Comparison of ENCODE assay signal across 8 cellular contexts in genomic region chr22:36369004-36369921, GRCh38. TPM values are rescaled to one million over a fixed set of nuclear protein-coding genes. Genes with fewer than 3 reads are reported as not detected.
DNase-seq lines count a peak whose midpoint lies in the region; ATAC-seq and TF ChIP-seq lines count a peak whose summit lies in the region.

No MANE protein-coding gene starts in this region.

- no peaks in the 10 kb centered on the region for H3K9me3 Mint-ChIP-seq in memory B cell

- no peak for ATAC-seq in memory B cell (ENCODE audit: low read depth)
- no peak for ATAC-seq in HG03460 (IDR thresholded peaks at IDR 0.05; ENCODE audit: unreplicated experiment)

- H3K4me1 Mint-ChIP-seq in memory B cell: peaks cover 72% of the 10 kb centered on the region

- H3K4me3 ChIP-seq in adrenal gland: no peak overlapping the region
- H3K4me3 ChIP-seq in testis: no peak overlapping the region

- no peak for TF ChIP-seq CTCF in adrenal gland (IDR thresholded peaks at IDR 0.05)
- TF ChIP-seq CTCF in testis (IDR thresholded peaks at IDR 0.05): no peak

- peak overlapping the region; percentile 76 for H3K4me3 Mint-ChIP-seq in memory B cell

- no peaks in the 10 kb centered on the region for H3K27me3 Mint-ChIP-seq in memory B cell

- H3K9me3 ChIP-seq in adrenal gland (replicated peaks in 1 of 3) (no peaks in the 10 kb centered on the region), testis (no peaks in the 10 kb centered on the region)

- 55 to 75% (median 60%) methylated on average over 19 of the region's 19 CpGs for WGBS in adrenal gland, 4 donors
- 58% methylated on average over 17 to 19 of the region's 19 CpGs for whole genome bisulfite sequencing in testis, 2 donors

- H3K4me1 ChIP-seq in adrenal gland (replicated peaks in 1 of 2) (peaks cover 79 to 100% of the 10 kb centered on the region in 2 donors), testis (peaks cover 90% of the 10 kb centered on the region)

- TF ChIP-seq POLR2A in adrenal gland (IDR thresholded peaks at IDR 0.05) (peak in 1 of 2 donors; percentile 5), testis (IDR thresholded peaks at IDR 0.05) (no peak)

- H3K36me3 Mint-ChIP-seq in memory B cell: peaks cover 12% of the 10 kb centered on the region

- H3K27ac ChIP-seq in adrenal gland (peak overlapping the region in 4 of 5 donors; percentile 12 to 90 (median 82)), testis (peak overlapping the region; percentile 16 to 65)

- intact Hi-C loops in adrenal gland (cut with DNase I) (no loop called here), testis (cut with DNase I; ENCODE audit: low total_unique reads) (no loop called here)

- peak; percentile 83 for DNase-seq in activated effector memory CD4-positive, alpha-beta T cell treated with anti-CD3 and anti-CD28 coated beads, Interleukin-2, amount 50 U/mL, for 16 hours
- no peak for DNase-seq in activated effector memory CD4-positive, alpha-beta T cell treated with Interleukin-2 at 50 U/mL for 16 hours
- DNase-seq in adrenal gland (no peak), memory B cell (ENCODE audit: low spot score in 2 of 2) (no peak), testis (no peak), 8988T (no peak), DMS79 treated with DMSO at 0.1 percent for 48 hours (lab: John Stamatoyannopoulos, UW) (no peak)

- H3K27me3 ChIP-seq in adrenal gland: no peaks in the 10 kb centered on the region
- no peaks in the 10 kb centered on the region for H3K27me3 ChIP-seq in testis

- H3K27ac Mint-ChIP-seq in memory B cell: peak overlapping the region; percentile 91

- no peaks in the 10 kb centered on the region for H3K36me3 ChIP-seq in adrenal gland (replicated peaks in 1 of 2)
- no peaks in the 10 kb centered on the region for H3K36me3 ChIP-seq in testis (ENCODE audit: low read depth, missing control alignments)

RNA-seq across cellular contexts. Expression of gene MYH9, which starts 18.5 kb away (rescaled TPM):
- total RNA-seq in adrenal gland (100 to 1,000 TPM; 294 to 427 (median 369) TPM), testis (100 to 1,000 TPM; 141 to 146 TPM)
- polyA plus RNA-seq in adrenal gland (100 to 1,000 TPM in 2 of 3 donors, 10 to 100 TPM in 1; 96.2 to 164 (median 133) TPM), testis (ENCODE audit: insufficient read depth, low read depth, low replicate concordance) (129 TPM)
